12 cellular contexts compared by ENCODE assay signal in genomic region chr20:3168079-3168828, GRCh38. TPM values are rescaled to one million over a fixed set of nuclear protein-coding genes. Genes with fewer than 3 reads are reported as not detected.
A peak's percentile ranks its signal among the peaks of the same experiment; 100 is the strongest.
DNase-seq lines count a peak whose midpoint lies in the region; ATAC-seq and TF ChIP-seq lines count a peak whose summit lies in the region.
"Had no signal": no experiment of that assay in that cellular context is flagged by ENCODE, and none has a peak within 500 bp of the region (broad histone marks: within the 10 kb centered on the region; RNA-seq: fewer than 3 reads in every experiment).

No MANE protein-coding gene starts in this region.

- H3K36me3 ChIP-seq in HUES48 (ENCODE audit: control insufficient read depth, insufficient read depth, low read length): peaks cover 7% of the 10 kb centered on the region; the same call in 1 of the 2 replicates
- peaks cover 13% of the 10 kb centered on the region; the same call in 1 of the 2 replicates for H3K36me3 ChIP-seq in iPS DF 6.9 (ENCODE audit: control insufficient read depth, insufficient read depth, low read length)

- H3K27me3 Mint-ChIP-seq in progenitor cell of endocrine pancreas: no peaks in the 10 kb centered on the region
- H3K27me3 Mint-ChIP-seq in natural killer cell treated with Interleukin-12 subunit alpha and Interleukin-12 subunit beta and Interleukin-15 and Interleukin-18, amount 100 ng/mL, for 72 hours: peaks cover 26 to 27% of the 10 kb centered on the region in 2 donors
- peaks cover 20 to 50% of the 10 kb centered on the region in 2 donors for H3K27me3 Mint-ChIP-seq in effector memory CD8-positive, alpha-beta T cell

- H3K4me1 ChIP-seq in HUES48 (ENCODE audit: control insufficient read depth, insufficient read depth, low read length): peaks cover 25% of the 10 kb centered on the region
- H3K4me1 ChIP-seq in iPS DF 6.9 (ENCODE audit: control insufficient read depth, insufficient read depth, low read length): peaks cover 11% of the 10 kb centered on the region

- peak overlapping the region; percentile 61 for H3K4me3 ChIP-seq in HUES48 (ENCODE audit: low read depth, low read length)
- H3K4me3 ChIP-seq in iPS DF 6.9 (ENCODE audit: low read length): peak overlapping the region; percentile 35; the same call in 1 of the 2 replicates

- H3K9me3 ChIP-seq in HUES48 (ENCODE audit: control insufficient read depth, insufficient read depth, low read length) (no peaks in the 10 kb centered on the region), iPS DF 6.9 (ENCODE audit: control insufficient read depth, insufficient read depth, low read length) (no peaks in the 10 kb centered on the region)

- ATAC-seq in natural killer cell treated with Interleukin-12 subunit alpha and Interleukin-12 subunit beta and Interleukin-15 and Interleukin-18, amount 100 ng/mL, for 72 hours: no peak
- no peak for ATAC-seq in effector memory CD8-positive, alpha-beta T cell (replicated peaks)
- no peak for ATAC-seq in HG03354 (IDR thresholded peaks at IDR 0.05; ENCODE audit: poor library complexity, severe bottlenecking, unreplicated experiment)
- ATAC-seq: stimulated activated effector memory CD8-positive, alpha-beta T cell treated with anti-CD3 and anti-CD28 coated beads, Interleukin-12 subunit alpha, Interleukin-12 subunit beta, amount 100 ng/mL, for 72 hours had no signal

- peak; percentile 32 for TF ChIP-seq CTCF in progenitor cell of endocrine pancreas (IDR thresholded peaks at IDR 0.05; ENCODE audit: unreplicated experiment)

- whole genome bisulfite sequencing in iPS DF 6.9 (ENCODE audit: insufficient coverage, insufficient read length): no CpG with 5 or more reads among the region's 39 CpGs

- H3K4me1 Mint-ChIP-seq in progenitor cell of endocrine pancreas (ENCODE audit: low read depth): peaks cover 34% of the 10 kb centered on the region
- H3K4me1 Mint-ChIP-seq in natural killer cell treated with Interleukin-12 subunit alpha and Interleukin-12 subunit beta and Interleukin-15 and Interleukin-18, amount 100 ng/mL, for 72 hours (ENCODE audit: low read depth in 2 of 2): peaks cover 0 to 3% of the 10 kb centered on the region in 2 donors
- H3K4me1 Mint-ChIP-seq in effector memory CD8-positive, alpha-beta T cell (ENCODE audit: low read depth in 2 of 2): peaks cover 4 to 8% of the 10 kb centered on the region in 2 donors

- peaks cover 6% of the 10 kb centered on the region for H3K36me3 Mint-ChIP-seq in progenitor cell of endocrine pancreas (ENCODE audit: insufficient read depth)
- no peaks in the 10 kb centered on the region for H3K36me3 Mint-ChIP-seq in natural killer cell treated with Interleukin-12 subunit alpha and Interleukin-12 subunit beta and Interleukin-15 and Interleukin-18, amount 100 ng/mL, for 72 hours
- H3K36me3 Mint-ChIP-seq in effector memory CD8-positive, alpha-beta T cell (ENCODE audit: insufficient read depth): peaks cover 17% of the 10 kb centered on the region
- H3K36me3 Mint-ChIP-seq: brain; stimulated activated effector memory CD8-positive, alpha-beta T cell treated with anti-CD3 and anti-CD28 coated beads, Interleukin-12 subunit alpha, Interleukin-12 subunit beta, amount 100 ng/mL, for 72 hours had no signal

- peak overlapping the region; percentile 67 for H3K9ac ChIP-seq in HUES48 (ENCODE audit: low read depth, low read length)

- H3K4me3 Mint-ChIP-seq in progenitor cell of endocrine pancreas (ENCODE audit: low read depth): peak overlapping the region; percentile 71
- no peak overlapping the region for H3K4me3 Mint-ChIP-seq in natural killer cell treated with Interleukin-12 subunit alpha and Interleukin-12 subunit beta and Interleukin-15 and Interleukin-18, amount 100 ng/mL, for 72 hours
- H3K4me3 Mint-ChIP-seq in effector memory CD8-positive, alpha-beta T cell: no peak overlapping the region
- H3K4me3 Mint-ChIP-seq: brain; stimulated activated effector memory CD8-positive, alpha-beta T cell treated with anti-CD3 and anti-CD28 coated beads, Interleukin-12 subunit alpha, Interleukin-12 subunit beta, amount 100 ng/mL, for 72 hours had no signal

- peak; percentile 74 for DNase-seq in NCI-H69 (lab: John Stamatoyannopoulos, UW)
- DNase-seq in iPS DF 6.9 (ENCODE audit: low read depth, low spot score): peak; percentile 58
- peak; percentile 54 for DNase-seq in progenitor cell of endocrine pancreas (ENCODE audit: low spot score, unreplicated experiment)
- DNase-seq in natural killer cell treated with Interleukin-12 subunit alpha and Interleukin-12 subunit beta and Interleukin-15 and Interleukin-18, amount 100 ng/mL, for 72 hours (ENCODE audit: low spot score): no peak
- DNase-seq in effector memory CD8-positive, alpha-beta T cell: no peak
- DNase-seq: activated CD4-positive, alpha-beta T cell treated with anti-CD3 and anti-CD28 coated beads, Interleukin-2, amount 50 U/mL, for 4 hours; hippocampal formation; OCI-M1 had no signal

- H3K27ac ChIP-seq in HUES48 (ENCODE audit: low read depth, low read length) (no peak overlapping the region), iPS DF 6.9 (ENCODE audit: low read length) (no peak overlapping the region)

- peak overlapping the region; percentile 96 for H3K27ac Mint-ChIP-seq in progenitor cell of endocrine pancreas
- no peak overlapping the region for H3K27ac Mint-ChIP-seq in natural killer cell treated with Interleukin-12 subunit alpha and Interleukin-12 subunit beta and Interleukin-15 and Interleukin-18, amount 100 ng/mL, for 72 hours
- H3K27ac Mint-ChIP-seq in effector memory CD8-positive, alpha-beta T cell: no peak overlapping the region
- H3K27ac Mint-ChIP-seq: brain; stimulated activated effector memory CD8-positive, alpha-beta T cell treated with anti-CD3 and anti-CD28 coated beads, Interleukin-12 subunit alpha, Interleukin-12 subunit beta, amount 100 ng/mL, for 72 hours had no signal

- H3K9me3 Mint-ChIP-seq in progenitor cell of endocrine pancreas (ENCODE audit: low read depth): no peaks in the 10 kb centered on the region
- H3K9me3 Mint-ChIP-seq in natural killer cell treated with Interleukin-12 subunit alpha and Interleukin-12 subunit beta and Interleukin-15 and Interleukin-18, amount 100 ng/mL, for 72 hours: no peaks in the 10 kb centered on the region
- H3K9me3 Mint-ChIP-seq in effector memory CD8-positive, alpha-beta T cell: no peaks in the 10 kb centered on the region
- H3K9me3 Mint-ChIP-seq: brain; stimulated activated effector memory CD8-positive, alpha-beta T cell treated with anti-CD3 and anti-CD28 coated beads, Interleukin-12 subunit alpha, Interleukin-12 subunit beta, amount 100 ng/mL, for 72 hours had no signal

- H3K27me3 ChIP-seq in HUES48 (ENCODE audit: control insufficient read depth, insufficient read depth, low read length) (no peaks in the 10 kb centered on the region; the same call in 1 of the 2 replicates), iPS DF 6.9 (ENCODE audit: control insufficient read depth, insufficient read depth, low read length) (no peaks in the 10 kb centered on the region)

RNA-seq across cellular contexts. Expression of gene LZTS3, which starts 5.1 kb away (rescaled TPM):
- 47.8 and 48.7 TPM in 2 replicates for total RNA-seq in progenitor cell of endocrine pancreas
- under 1 TPM; 0.56 to 0.62 TPM for total RNA-seq in natural killer cell treated with Interleukin-12 subunit alpha and Interleukin-12 subunit beta and Interleukin-15 and Interleukin-18, amount 100 ng/mL, for 72 hours

RNA-seq across cellular contexts. Expression of gene FASTKD5, which starts 8.6 kb away (rescaled TPM):
- 14.2 and 16.1 TPM in 2 replicates for total RNA-seq in progenitor cell of endocrine pancreas
- 10 to 100 TPM; 27.1 to 27.8 TPM for total RNA-seq in natural killer cell treated with Interleukin-12 subunit alpha and Interleukin-12 subunit beta and Interleukin-15 and Interleukin-18, amount 100 ng/mL, for 72 hours

RNA-seq across cellular contexts. Expression of gene UBOX5, which starts 8.6 kb away (rescaled TPM):
- total RNA-seq in progenitor cell of endocrine pancreas: 8.3 and 9.2 TPM in 2 replicates
- 1 to 10 TPM; 7.6 to 9.3 TPM for total RNA-seq in natural killer cell treated with Interleukin-12 subunit alpha and Interleukin-12 subunit beta and Interleukin-15 and Interleukin-18, amount 100 ng/mL, for 72 hours

RNA-seq across cellular contexts. Expression of gene DDRGK1, which starts 36.2 kb away (rescaled TPM):
- 73.0 and 78.0 TPM in 2 replicates for total RNA-seq in progenitor cell of endocrine pancreas
- total RNA-seq in natural killer cell treated with Interleukin-12 subunit alpha and Interleukin-12 subunit beta and Interleukin-15 and Interleukin-18, amount 100 ng/mL, for 72 hours: 10 to 100 TPM; 78.5 to 87.1 TPM

RNA-seq across cellular contexts. Expression of gene ITPA, which starts 41.0 kb away (rescaled TPM):
- 62.3 and 67.8 TPM in 2 replicates for total RNA-seq in progenitor cell of endocrine pancreas
- total RNA-seq in natural killer cell treated with Interleukin-12 subunit alpha and Interleukin-12 subunit beta and Interleukin-15 and Interleukin-18, amount 100 ng/mL, for 72 hours: 10 to 100 TPM; 94.3 to 94.7 TPM

Comparison
In these comparisons a context has a peak if more than half of its experiments do, and no peak if none do; other contexts are left out.
1. DNase-seq: peak in NCI-H69 (single experiment), iPS DF 6.9 (single experiment) and progenitor cell of endocrine pancreas (single experiment); none in natural killer cell treated with Interleukin-12 subunit alpha and Interleukin-12 subunit beta and Interleukin-15 and Interleukin-18, amount 100 ng/mL, for 72 hours (single experiment) and effector memory CD8-positive, alpha-beta T cell (0 of 3).
2. RNA of gene LZTS3, which starts 5.1 kb away (total RNA-seq): 47.8 to 48.7 TPM in progenitor cell of endocrine pancreas; 0.56 to 0.62 TPM in natural killer cell treated with Interleukin-12 subunit alpha and Interleukin-12 subunit beta and Interleukin-15 and Interleukin-18, amount 100 ng/mL, for 72 hours; every median in the first group is over 10 times any median in the second.